In genomic region chr6:135180458-135181332, GRCh38 we compare ENCODE assay signal across 8 cellular contexts. TPM values are rescaled to one million over a fixed set of nuclear protein-coding genes. Genes with fewer than 3 reads are reported as not detected.
A peak's percentile ranks its signal among the peaks of the same experiment; 100 is the strongest.
DNase-seq lines count a peak whose midpoint lies in the region; ATAC-seq, FAIRE-seq and TF ChIP-seq lines count a peak whose summit lies in the region.

Gene MYB, plus strand, starts transcription at chr6:135181308. Its CDS starts 206 bp downstream, at chr6:135181514.

- RAD21 ChIA-PET in GM12878 (lab: Charles Lee; ENCODE audit: unreplicated experiment): interaction anchor here (0.8 to 8.1 kb wide), 12 partner anchors 17 to 242 kb away, joined by 3 to 98 read pairs (median 4); partner anchors contain the start of gene HBS1L

- H3K27me3 ChIP-seq in A673 (replicated peaks; ENCODE audit: insufficient read depth, low read depth, low read length, poor library complexity): no peaks in the 10 kb centered on the region
- no peaks in the 10 kb centered on the region for H3K27me3 ChIP-seq in GM12878 (replicated peaks in 1 of 2; ENCODE audit: control insufficient read depth in 2 of 2, insufficient read depth in 2 of 2, low read length in 1 of 2)

- H3K36me3 Mint-ChIP-seq in immature natural killer cell: no peaks in the 10 kb centered on the region

- DNase-seq in A673 (ENCODE audit: low spot score) (peak; percentile 82), NCI-H2107 treated with DMSO at 0.1 percent for 48 hours (lab: John Stamatoyannopoulos, UW; ENCODE audit: unreplicated experiment) (peak; percentile 80), T1000 (lab: John Stamatoyannopoulos, UW) (peak; percentile 22), GM12878 (ENCODE audit: low read depth, low spot score) (no peak), immature natural killer cell (peak; percentile 56 to 64 (median 62))
- DNase-seq in stimulated activated CD4-positive, alpha-beta T cell treated with anti-CD3 and anti-CD28 coated beads, Interleukin-1b, Interleukin-23, amount 100 ng/mL, for 1 hour (ENCODE audit: low read depth in 2 of 2): peak; percentile 37 to 40

- no peak for TF ChIP-seq EP300 in GM12878 (IDR thresholded peaks at IDR 0.05; ENCODE audit: borderline replicate concordance in 1 of 2, control insufficient read depth in 1 of 2, low read depth in 2 of 2, low read length in 2 of 2)

- peak within 1 kb of the TSS in 3 of 6 donors; percentile 3 to 57 (median 28) for H3K27ac Mint-ChIP-seq in immature natural killer cell

- H3K4me1 ChIP-seq in A673 (ENCODE audit: insufficient read depth, low read length, poor library complexity, severe bottlenecking) (no peaks in the 10 kb centered on the region), GM12878 (ENCODE audit: control insufficient read depth, insufficient read depth, low read length) (peaks cover 26% of the 10 kb centered on the region)

- no peak for FAIRE-seq in GM12878 (lab: Jason Lieb, UNC)

- CTCF ChIA-PET in A673 (lab: Charles Lee): no interaction called here
- CTCF ChIA-PET in GM12878 (lab: Yijun Ruan, JAX): interaction anchor here (0.7 to 12.3 kb wide), 5 partner anchors 9 to 39 kb away, joined by 3 to 149 read pairs (median 4); no protein-coding TSS in a partner anchor

- peaks cover 41% of the 10 kb centered on the region for H3K79me2 ChIP-seq in GM12878 (ENCODE audit: control insufficient read depth, insufficient read depth, low read length)

- H3K27ac ChIP-seq in A673 (ENCODE audit: low read depth, low read length, poor library complexity, severe bottlenecking): peak within 1 kb of the TSS; percentile 50
- H3K27ac ChIP-seq in GM12878 (ENCODE audit: control insufficient read depth, insufficient read depth): peak within 1 kb of the TSS; percentile 99

- H3K9me3 Mint-ChIP-seq in immature natural killer cell: no peaks in the 10 kb centered on the region

- in situ Hi-C loops in GM12878 (cut with MboI): loop anchor here (5.0 kb wide), 1 partner anchor 168 kb away; no protein-coding TSS in a partner anchor

- H3K4me1 Mint-ChIP-seq in immature natural killer cell: peaks cover 22 to 34% of the 10 kb centered on the region in 2 donors

- intact Hi-C loops in A673 (cut with micrococcal nuclease; ENCODE audit: unreplicated experiment) (no loop called here), GM12878 (cut with micrococcal nuclease; ENCODE audit: unreplicated experiment) (loop anchor here (5.0 kb wide), 1 partner anchor 128 kb away; the partner anchor contains the start of gene HBS1L)

- SMC1A ChIA-PET in GM12878 (lab: Charles Lee; ENCODE audit: uncharacterized antibody, unreplicated experiment): interaction anchor here (0.6 to 12.3 kb wide), 12 partner anchors 12 to 1109 kb away, joined by 3 to 133 read pairs (median 4); partner anchors contain the start of gene BCLAF1

- TF ChIP-seq CTCF in A673 (conservative IDR thresholded peaks at IDR 0.05; ENCODE audit: low read depth, low read length) (no peak), GM12878 (IDR thresholded peaks at IDR 0.05 in 2 of 3, conservative IDR thresholded peaks at IDR 0.05 in 1 of 3; ENCODE audit: control insufficient read depth in 2 of 3, extremely low read depth in 1 of 3, insufficient read depth in 1 of 3, low read depth in 3 of 3, low read length in 3 of 3) (no peak)

- H3K27me3 Mint-ChIP-seq in immature natural killer cell (ENCODE audit: low read depth in 3 of 3): peaks cover 2 to 16% (median 6%) of the 10 kb centered on the region in 3 donors

- no peak for TF ChIP-seq RAD21 in GM12878 (IDR thresholded peaks at IDR 0.05; ENCODE audit: insufficient read depth, low read depth, low read length)

- H3K9me3 ChIP-seq in A673 (ENCODE audit: low read depth, low read length, poor library complexity, severe bottlenecking) (no peaks in the 10 kb centered on the region), GM12878 (replicated peaks; ENCODE audit: control insufficient read depth, insufficient read depth, low read length) (no peaks in the 10 kb centered on the region)

- 3% methylated on average over 49 of the region's 83 CpGs for WGBS in GM12878 (ENCODE audit: insufficient coverage, insufficient replicate concordance, low lambda C conversion rate, missing lambda C conversion rate)

- H2AFZ ChIP-seq in GM12878 (ENCODE audit: control insufficient read depth, low read depth, low read length): peak within 1 kb of the TSS; percentile 92

- H3K4me3 ChIP-seq in A673 (ENCODE audit: low read depth, low read length, poor library complexity, severe bottlenecking) (peak within 1 kb of the TSS; percentile 57), GM12878 (peak within 1 kb of the TSS; percentile 91)

- BruUV-seq in A673 (replicated peaks; lab: Mats Ljungman, UMichigan): no TSS peak
- BruUV-seq in GM12878 (replicated peaks; lab: Mats Ljungman, UMichigan): no TSS peak

- peak; percentile 29 for ATAC-seq in GM18861 (IDR thresholded peaks at IDR 0.05; ENCODE audit: unreplicated experiment)
- peak; percentile 29 for ATAC-seq in HG03095 (IDR thresholded peaks at IDR 0.05; ENCODE audit: unreplicated experiment)
- peak; percentile 48 for ATAC-seq in GM12878

- H4K20me1 ChIP-seq in GM12878 (ENCODE audit: control insufficient read depth, insufficient read depth): no peaks in the 10 kb centered on the region

- H3K36me3 ChIP-seq in A673 (ENCODE audit: insufficient read depth, low read length, poor library complexity, severe bottlenecking): no peaks in the 10 kb centered on the region
- no peaks in the 10 kb centered on the region; a peak in 1 of 4 replicates for H3K36me3 ChIP-seq in GM12878 (ENCODE audit: control insufficient read depth in 2 of 2, insufficient read depth in 2 of 2, low read length in 1 of 2)

- H3K4me3 Mint-ChIP-seq in immature natural killer cell: peak within 1 kb of the TSS; percentile 85 to 98 (median 88)

- peak within 1 kb of the TSS; percentile 85 for H3K4me2 ChIP-seq in GM12878 (ENCODE audit: control insufficient read depth, insufficient read depth)

- peak within 1 kb of the TSS; percentile 71 for H3K9ac ChIP-seq in GM12878 (ENCODE audit: control insufficient read depth, insufficient read depth, low read length)

- POLR2A ChIA-PET in A673 (lab: Charles Lee; ENCODE audit: low non-redundant PET): no interaction called here
- POLR2A ChIA-PET in GM12878 (lab: Charles Lee): interaction anchor here (0.5 to 5.3 kb wide), 9 partner anchors 14 to 192 kb away, joined by 3 to 52 read pairs (median 5); no protein-coding TSS in a partner anchor

- peak; percentile 69; the same call in 1 of the 2 replicates for TF ChIP-seq POLR2A in GM12878 (IDR thresholded peaks at IDR 0.05; ENCODE audit: low read depth, low read length)

TF ChIP-seq in GM12878, 131 proteins besides CTCF, POLR2A, EP300 and RAD21 (continues in another document):
- TF ChIP-seq ZBTB33 (IDR thresholded peaks at IDR 0.05) (no peak), EZH2 (IDR thresholded peaks at IDR 0.05; ENCODE audit: borderline replicate concordance, control insufficient read depth, low read depth, low read length) (no peak), CHD1 (IDR thresholded peaks at IDR 0.05; ENCODE audit: low read depth, low read length) (no peak), BHLHE40 (IDR thresholded peaks at IDR 0.05; ENCODE audit: borderline replicate concordance in 1 of 2, low read depth in 2 of 2, low read length in 1 of 2) (peak in 1 of 2 experiments; percentile 34; a peak in 2 of 4 replicates), LARP7 (IDR thresholded peaks at IDR 0.05) (peak; percentile 61; the same call in 1 of the 2 replicates), DPF2 (IDR thresholded peaks at IDR 0.05) (peak; percentile 81)

RNA-seq across cellular contexts. Expression of gene MYB, which starts in this region (rescaled TPM):
- total RNA-seq in A673 (2021) (8.3 and 9.0 TPM in 2 replicates), GM12878 (2014; rRNA removed) (16.1 TPM in 2 replicates), GM12878 (2014; rRNA removed; fragmentation: Illumina TruSeq; extraction: Trizol) (21.8 and 23.2 TPM in 2 replicates), GM12878 (2021) (21.3 and 22.4 TPM in 2 replicates)
- 60.0 and 65.9 TPM in 2 replicates for total RNA-seq in GM12878 (2013; cell fraction: nucleolus; rRNA removed)
- polyA plus RNA-seq in GM12878 (2011; ENCODE audit: low read depth): 16.0 TPM
- polyA plus RNA-seq in GM12878 (2011; rRNA removed) (20.3 and 20.7 TPM in 2 replicates), GM12878 (2014; fragmentation: Illumina TruSeq; extraction: Trizol) (25.2 and 32.5 TPM in 2 replicates), GM12878 (2014; fragmentation: Nextera tagmentation; extraction: Ambion mirVana) (10 to 100 TPM in 1 of 2 experiments, 1 to 10 TPM in 1; 7.0 to 10.3 TPM), GM12878 (2014; rRNA removed) (15.5 and 17.9 TPM in 2 replicates), GM12878 (2016; fragmentation: Nextera tagmentation; extraction: Ambion mirVana) (10 to 100 TPM; 24.1 to 29.8 TPM), immature natural killer cell (under 1 TPM in 1 of 3 donors, not detected in 2; 0.24 TPM)
- polyA plus RNA-seq in GM12878 (2011; cell fraction: cytosol; rRNA removed): 17.6 and 27.0 TPM in 2 replicates
- 26.4 and 28.1 TPM in 2 replicates for polyA plus RNA-seq in GM12878 (2011; cell fraction: nucleus; rRNA removed)
- 16.1 and 21.0 TPM in 2 replicates for polyA plus RNA-seq in GM12878 (2012)
- polyA minus RNA-seq in GM12878 (2011; rRNA and poly(A)+ RNA removed): 30.4 and 34.2 TPM in 2 replicates
- 12.0 and 13.7 TPM in 2 replicates for polyA minus RNA-seq in GM12878 (2011; cell fraction: cytosol; rRNA and poly(A)+ RNA removed)
- 34.0 and 50.9 TPM in 2 replicates for polyA minus RNA-seq in GM12878 (2011; cell fraction: nucleus; rRNA and poly(A)+ RNA removed)

Comparison
In these comparisons a context has a peak if more than half of its experiments do, and no peak if none do; other contexts are left out.
1. RNA of gene MYB (polyA plus RNA-seq): 7.0 to 32.5 TPM in GM12878; 0.24 TPM in immature natural killer cell; every median in the first group is over 4 times any median in the second.
2. Peak in DNase-seq in immature natural killer cell; RNA of the gene not detected or under 1 TPM.
3. Peak in every context shown above with its lines, with median percentiles within 50 percentile points of each other: ATAC-seq.